In genomic region chr10:11165591-11166543, GRCh38 we compare ENCODE assay signal across 7 cellular contexts.
DNase-seq lines count a peak whose midpoint lies in the region; ATAC-seq and TF ChIP-seq lines count a peak whose summit lies in the region.

No MANE protein-coding gene starts in this region.

- H3K4me3 ChIP-seq in NT2/D1 (ENCODE audit: insufficient read length, low read depth) (peak overlapping the region; percentile 47), heart left ventricle (peak overlapping the region; percentile 22 to 87 (median 70)), rectal smooth muscle tissue (ENCODE audit: low read length) (peak overlapping the region; percentile 80)

- peak in 9 of 12 donors; percentile 22 to 54 (median 34) for TF ChIP-seq CTCF in heart left ventricle (IDR thresholded peaks at IDR 0.05)

- H3K4me1 ChIP-seq in NT2/D1 (ENCODE audit: insufficient read depth, insufficient read length) (no peaks in the 10 kb centered on the region), heart left ventricle (peaks cover 0 to 70% (median 36%) of the 10 kb centered on the region in 12 donors), rectal smooth muscle tissue (ENCODE audit: control insufficient read depth, insufficient read depth, low read length) (peaks cover 13% of the 10 kb centered on the region)

- peak; percentile 44 for ATAC-seq in GM18519 (IDR thresholded peaks at IDR 0.05; ENCODE audit: low FRiP score, unreplicated experiment)
- ATAC-seq in HG02870 (IDR thresholded peaks at IDR 0.05; ENCODE audit: unreplicated experiment), result peak; percentile 48
- ATAC-seq in heart left ventricle, result peak; percentile 22 to 76 (median 74)

- H3K9me3 ChIP-seq in NT2/D1 (ENCODE audit: insufficient read depth, low read length) (no peaks in the 10 kb centered on the region), heart left ventricle (peaks cover 0 to 7% (median 0%) of the 10 kb centered on the region in 12 donors)

- H3K9ac ChIP-seq in NT2/D1 (ENCODE audit: insufficient read length, low read depth) (peak overlapping the region; percentile 54), rectal smooth muscle tissue (ENCODE audit: low read length) (peak overlapping the region; percentile 58)

- DNase-seq in NT2/D1 (ENCODE audit: low read depth, low spot score) (no peak), activated gamma-delta T cell (lab: John Stamatoyannopoulos, UW) (peak; percentile 17), heart left ventricle (peak; percentile 57 to 83 (median 72)), kidney glomerular epithelial cell (lab: John Stamatoyannopoulos, UW) (no peak)

- TF ChIP-seq POLR2A in heart left ventricle (IDR thresholded peaks at IDR 0.05), result no peak

- H3K36me3 ChIP-seq in NT2/D1 (ENCODE audit: insufficient read depth, insufficient read length, low read length) (no peaks in the 10 kb centered on the region), heart left ventricle (peaks cover 0 to 6% (median 0%) of the 10 kb centered on the region in 9 donors), rectal smooth muscle tissue (ENCODE audit: control insufficient read depth, insufficient read depth, low read length) (peaks cover 6% of the 10 kb centered on the region)

- intact Hi-C loops in heart left ventricle (cut with DNase I), result loop anchor here in 7 of 10 donors (5.0 to 10.0 kb wide), 8 partner anchors 51 to 351 kb away; no protein-coding TSS in a partner anchor

- WGBS in heart left ventricle, 4 donors, result 3 to 8% (median 7%) methylated on average over 24 to 44 of the region's 44 CpGs

- H3K27ac ChIP-seq in heart left ventricle (peak overlapping the region; percentile 64 to 98 (median 86)), rectal smooth muscle tissue (ENCODE audit: low read depth, low read length) (peak overlapping the region; percentile 72)

- H3K27me3 ChIP-seq in NT2/D1 (ENCODE audit: insufficient read depth, insufficient read length) (no peaks in the 10 kb centered on the region), heart left ventricle (no peaks in the 10 kb centered on the region), rectal smooth muscle tissue (ENCODE audit: control insufficient read depth, insufficient read depth, low read length) (no peaks in the 10 kb centered on the region)

Comparison
In these comparisons a context has a peak if more than half of its experiments do, and no peak if none do; other contexts are left out.
1. DNase-seq: peak in activated gamma-delta T cell (single experiment) and heart left ventricle (5 of 5); none in NT2/D1 (single experiment) and kidney glomerular epithelial cell (single experiment).
2. Peak in every context shown above with its lines, with median percentiles within 50 percentile points of each other: ATAC-seq and H3K4me3 ChIP-seq.